Comparison of ENCODE assay signal across 7 cellular contexts in the genomic region with DNA sequence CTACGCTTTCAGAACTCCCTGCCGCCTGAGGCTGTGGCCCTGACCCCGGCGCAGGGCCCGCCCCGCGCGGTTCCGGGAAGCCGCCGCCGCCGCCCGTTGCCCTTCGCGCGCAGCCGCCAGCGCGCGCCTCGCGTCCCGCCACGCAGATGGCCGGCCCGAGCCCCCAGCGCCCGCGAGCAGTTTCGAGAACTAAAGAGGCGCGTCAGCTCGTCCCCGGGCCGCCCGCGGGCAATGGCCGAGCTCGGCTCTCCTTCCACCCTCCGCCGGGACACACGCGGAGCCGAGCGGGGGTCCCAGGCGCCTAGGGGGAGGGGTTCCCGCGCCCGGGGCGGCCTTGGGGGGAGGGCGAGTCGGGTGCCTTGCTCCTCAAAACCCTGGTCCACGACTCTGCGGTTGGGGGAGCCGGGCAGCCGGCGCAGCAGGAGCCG. TPM values are rescaled to one million over a fixed set of nuclear protein-coding genes. Genes with fewer than 3 reads are reported as not detected.
DNase-seq lines count a peak whose midpoint lies in the region; ATAC-seq and TF ChIP-seq lines count a peak whose summit lies in the region.

No MANE protein-coding gene starts in this region.

- H3K4me3 ChIP-seq in WI38 (ENCODE audit: low read depth, low read length), result peak overlapping the region; percentile 76

- TF ChIP-seq CTCF in WI38 (IDR thresholded peaks at IDR 0.05; ENCODE audit: low read depth, low read length), result no peak

- ATAC-seq in GM19023 (IDR thresholded peaks at IDR 0.05; ENCODE audit: unreplicated experiment), result peak; percentile 19
- ATAC-seq in HG03442 (IDR thresholded peaks at IDR 0.05; ENCODE audit: unreplicated experiment), result peak; percentile 0

- DNase-seq in cerebellum (ENCODE audit: low spot score) (peak; percentile 41), left kidney (ENCODE audit: low read depth, low spot score) (peak; percentile 84), NCI-H128 (lab: John Stamatoyannopoulos, UW; ENCODE audit: unreplicated experiment) (no peak)
- peak; percentile 51 to 60 for DNase-seq in stimulated activated CD4-positive, alpha-beta T cell treated with anti-CD3 and anti-CD28 coated beads, Interleukin-2, amount 100 ng/mL, for 48 hours

RNA-seq across cellular contexts. Expression of gene HNRNPF, which starts 1.8 kb away (rescaled TPM):
- 68.7 TPM for total RNA-seq in cerebellum

RNA-seq across cellular contexts. Expression of gene ZNF487, which starts 29.7 kb away (rescaled TPM):
- total RNA-seq in cerebellum, result 26.0 TPM

RNA-seq across cellular contexts. Expression of gene FXYD4, which starts 35.7 kb away (rescaled TPM):
- not detected for total RNA-seq in cerebellum
